Comparison of ENCODE assay signal across 8 cellular contexts in genomic region chr21:42107881-42108553, GRCh38. TPM values are rescaled to one million over a fixed set of nuclear protein-coding genes. Genes with fewer than 3 reads are reported as not detected.
DNase-seq lines count a peak whose midpoint lies in the region; ATAC-seq and TF ChIP-seq lines count a peak whose summit lies in the region.

No MANE protein-coding gene starts in this region.

- no peaks in the 10 kb centered on the region for H3K27me3 Mint-ChIP-seq in activated T-cell treated with anti-CD3 and anti-CD28 coated beads, Interleukin-2, amount 50 U/mL, for 72 hours (ENCODE audit: low read depth)

- H3K4me1 Mint-ChIP-seq in activated T-cell treated with anti-CD3 and anti-CD28 coated beads, Interleukin-2, amount 50 U/mL, for 72 hours (ENCODE audit: low read depth): no peaks in the 10 kb centered on the region

- H3K4me1 ChIP-seq in PC-3 (ENCODE audit: insufficient read depth, low read length) (peaks cover 12% of the 10 kb centered on the region; the same call in 1 of the 2 replicates), psoas muscle (no peaks in the 10 kb centered on the region), uterus (no peaks in the 10 kb centered on the region)

- H3K27ac ChIP-seq in PC-3 (ENCODE audit: low read length) (no peak overlapping the region), psoas muscle (no peak overlapping the region), uterus (no peak overlapping the region)

- H4K20me1 ChIP-seq in PC-3 (ENCODE audit: low read length): no peaks in the 10 kb centered on the region

- no peak overlapping the region for H3K27ac Mint-ChIP-seq in activated T-cell treated with anti-CD3 and anti-CD28 coated beads, Interleukin-2, amount 50 U/mL, for 72 hours

- no peak overlapping the region for H3K4me2 ChIP-seq in PC-3 (ENCODE audit: low read length)

- no peak for TF ChIP-seq POLR2A in uterus (IDR thresholded peaks at IDR 0.05)

- no peaks in the 10 kb centered on the region for H3K9me2 ChIP-seq in PC-3 (replicated peaks; ENCODE audit: low read length)

- H3K4me3 Mint-ChIP-seq in activated T-cell treated with anti-CD3 and anti-CD28 coated beads, Interleukin-2, amount 50 U/mL, for 72 hours: peak overlapping the region in 1 of 2 donors; percentile 41

- H3F3A ChIP-seq in PC-3 (ENCODE audit: low read length, unreplicated experiment): no peaks in the 10 kb centered on the region

- WGBS in psoas muscle, 3 donors: 18 to 22% (median 21%) methylated on average over 18 of the region's 18 CpGs

- peak; percentile 82 for ATAC-seq in GM21447 (IDR thresholded peaks at IDR 0.05; ENCODE audit: unreplicated experiment)
- peak; percentile 100 for ATAC-seq in PC-3
- ATAC-seq in activated T-cell treated with anti-CD3 and anti-CD28 coated beads, Interleukin-2, amount 50 U/mL, for 72 hours (replicated peaks in 1 of 2): peak; percentile 39 to 99
- peak; percentile 85 to 94 (median 91) for ATAC-seq in psoas muscle

- H3K9me3 ChIP-seq in PC-3 (ENCODE audit: low read length): no peaks in the 10 kb centered on the region
- no peaks in the 10 kb centered on the region for H3K9me3 ChIP-seq in psoas muscle
- no peaks in the 10 kb centered on the region for H3K9me3 ChIP-seq in uterus

- no peaks in the 10 kb centered on the region for H3K36me3 Mint-ChIP-seq in activated T-cell treated with anti-CD3 and anti-CD28 coated beads, Interleukin-2, amount 50 U/mL, for 72 hours (ENCODE audit: insufficient read depth in 2 of 2)

- intact Hi-C loops in PC-3 (cut with micrococcal nuclease): no loop called here
- intact Hi-C loops in psoas muscle (cut with DNase I): no loop called here
- intact Hi-C loops in uterus (cut with DNase I; ENCODE audit: low total_unique reads): no loop called here

- H3K9me3 Mint-ChIP-seq in activated T-cell treated with anti-CD3 and anti-CD28 coated beads, Interleukin-2, amount 50 U/mL, for 72 hours: no peaks in the 10 kb centered on the region

- H3K9ac ChIP-seq in PC-3 (ENCODE audit: low read length): no peak overlapping the region

- H3K36me3 ChIP-seq in PC-3 (ENCODE audit: low read depth, low read length) (no peaks in the 10 kb centered on the region), psoas muscle (ENCODE audit: insufficient read depth in 1 of 2, low read depth in 1 of 2) (no peaks in the 10 kb centered on the region), uterus (no peaks in the 10 kb centered on the region)

- peak overlapping the region; percentile 16; the same call in 1 of the 2 replicates for H2AFZ ChIP-seq in PC-3 (ENCODE audit: low read length)

- no peaks in the 10 kb centered on the region for H3K79me2 ChIP-seq in PC-3 (ENCODE audit: low read length)

- POLR2A ChIA-PET in PC-3 (lab: Charles Lee; ENCODE audit: unreplicated experiment): interaction anchor here (0.5 to 0.6 kb wide), 3 partner anchors 220 to 321 kb away, joined by 3 to 9 read pairs (median 6); no protein-coding TSS in a partner anchor

- no TSS peak for BruUV-seq in PC-3 (replicated peaks; lab: Mats Ljungman, UMichigan)

- peak; percentile 73 for DNase-seq in DMS153 treated with DMSO at 0.1 percent for 48 hours (lab: John Stamatoyannopoulos, UW; ENCODE audit: unreplicated experiment)
- DNase-seq in HuH-7.5 (ENCODE audit: low spot score): peak; percentile 95
- peak; percentile 81 for DNase-seq in PC-3
- peak in 1 of 2 donors; percentile 79 for DNase-seq in activated T-cell treated with anti-CD3 and anti-CD28 coated beads, Interleukin-2, amount 50 U/mL, for 72 hours
- peak in 1 of 2 donors; percentile 75 for DNase-seq in foreskin fibroblast
- DNase-seq in psoas muscle: peak; percentile 63 to 70
- no peak for DNase-seq in uterus

- H3K27me3 ChIP-seq in PC-3 (ENCODE audit: low read length): no peaks in the 10 kb centered on the region
- H3K27me3 ChIP-seq in psoas muscle (ENCODE audit: insufficient read depth in 3 of 3, low read length in 2 of 3): peaks cover 0 to 12% (median 5%) of the 10 kb centered on the region in 3 donors
- no peaks in the 10 kb centered on the region for H3K27me3 ChIP-seq in uterus

- CTCF ChIA-PET in PC-3 (lab: Charles Lee): interaction anchor here (1.1 to 2.7 kb wide), 4 partner anchors 9 to 176 kb away, joined by 4 to 10 read pairs (median 9); no protein-coding TSS in a partner anchor

- TF ChIP-seq CTCF in PC-3 (conservative IDR thresholded peaks at IDR 0.05; ENCODE audit: low read depth, low read length) (peak; percentile 87), foreskin fibroblast (IDR thresholded peaks at IDR 0.05; ENCODE audit: low read depth, low read length) (peak; percentile 83), psoas muscle (IDR thresholded peaks at IDR 0.05) (peak; percentile 56), uterus (IDR thresholded peaks at IDR 0.05) (peak in 3 of 4 experiments; percentile 39 to 68 (median 46))

- H3K4me3 ChIP-seq in PC-3 (ENCODE audit: low read length) (no peak overlapping the region), foreskin fibroblast (ENCODE audit: low read depth in 1 of 2, low read length in 2 of 2) (no peak overlapping the region), psoas muscle (no peak overlapping the region), uterus (no peak overlapping the region)

RNA-seq across cellular contexts. Expression of gene UMODL1, which starts 36.9 kb away (rescaled TPM):
- total RNA-seq in PC-3 (2014; rRNA removed): 0.58 TPM in 1 of 2 replicates, not detected in the other
- under 1 TPM; 0.39 to 0.89 TPM for total RNA-seq in activated T-cell treated with anti-CD3 and anti-CD28 coated beads, Interleukin-2, amount 50 U/mL, for 72 hours
- not detected for total RNA-seq in psoas muscle
- not detected for polyA plus RNA-seq in psoas muscle
- not detected for total RNA-seq in uterus

Comparison
In these comparisons a context has a peak if more than half of its experiments do, and no peak if none do; other contexts are left out.
1. DNase-seq: peak in DMS153 treated with DMSO at 0.1 percent for 48 hours (single experiment), HuH-7.5 (single experiment), PC-3 (single experiment) and psoas muscle (2 of 2); none in uterus (0 of 2).
2. Peak in every context shown above with its lines, with median percentiles within 50 percentile points of each other: ATAC-seq and CTCF ChIP-seq.